Comparison of ENCODE assay signal across 9 cellular contexts in the genomic region with DNA sequence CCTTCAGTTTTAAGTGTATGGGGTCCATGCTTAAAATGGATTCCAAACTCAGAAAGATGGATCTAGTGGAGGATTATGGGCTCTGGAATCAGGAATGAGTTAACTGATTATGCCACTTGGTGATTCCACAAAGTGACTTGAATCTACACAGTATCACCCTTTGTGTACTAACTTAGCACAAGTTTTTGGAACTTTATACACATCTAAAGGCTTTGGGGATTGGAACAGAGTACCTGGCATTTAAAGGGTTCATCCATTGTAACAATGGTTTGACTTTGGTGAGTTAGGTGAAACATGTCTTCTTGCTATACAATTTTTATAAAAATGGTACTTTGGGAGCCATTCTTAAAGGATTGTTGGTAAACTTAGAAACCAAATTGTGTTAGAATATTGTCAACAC. TPM values are rescaled to one million over a fixed set of nuclear protein-coding genes. Genes with fewer than 3 reads are reported as not detected.
DNase-seq lines count a peak whose midpoint lies in the region; ATAC-seq, FAIRE-seq and TF ChIP-seq lines count a peak whose summit lies in the region.
"Had no signal": no experiment of that assay in that cellular context is flagged by ENCODE, and none has a peak within 500 bp of the region (broad histone marks: within the 10 kb centered on the region; RNA-seq: fewer than 3 reads in every experiment).

No MANE protein-coding gene starts in this region.

- H3K9me3 ChIP-seq in K562 (replicated peaks; ENCODE audit: control insufficient read depth, insufficient read depth, low read depth, low read length) (no peaks in the 10 kb centered on the region), lung (ENCODE audit: control insufficient read depth in 2 of 2, insufficient read depth in 1 of 2, low read length in 1 of 2) (no peaks in the 10 kb centered on the region), upper lobe of right lung (no peaks in the 10 kb centered on the region)

- peak overlapping the region; percentile 96 for H3K4me2 ChIP-seq in K562 (ENCODE audit: insufficient read depth, low read length)

- no peaks in the 10 kb centered on the region for H3K27me3 Mint-ChIP-seq in activated naive CD4-positive, alpha-beta T cell treated with anti-CD3 and anti-CD28 coated beads, Interleukin-2, amount 10 ng/mL, durations not matched to agents 7 days and 5 days

- H3K4me1 ChIP-seq in K562 (replicated peaks in 1 of 2; ENCODE audit: control insufficient read depth in 2 of 2, insufficient read depth in 2 of 2, low read length in 2 of 2) = no peaks in the 10 kb centered on the region; a peak in 3 of 5 replicates
- H3K4me1 ChIP-seq in lung (ENCODE audit: control insufficient read depth in 2 of 2, insufficient read depth in 2 of 2, low read length in 2 of 2) = peaks cover 0 to 12% of the 10 kb centered on the region in 2 donors
- H3K4me1 ChIP-seq in upper lobe of right lung = peaks cover 29% of the 10 kb centered on the region

- ATAC-seq in K562 (no peak), lung (ENCODE audit: insufficient read depth, low FRiP score) (no peak), upper lobe of right lung (no peak), GM18868 (IDR thresholded peaks at IDR 0.05; ENCODE audit: unreplicated experiment) (no peak)

- H3K4me3 ChIP-seq in K562 = peak overlapping the region; percentile 98
- H3K4me3 ChIP-seq in lung = peak overlapping the region; percentile 99
- H3K4me3 ChIP-seq in upper lobe of right lung = peak overlapping the region; percentile 94

- H3K9ac ChIP-seq in K562 (ENCODE audit: insufficient read depth in 1 of 2, low read depth in 2 of 2, low read length in 2 of 2) = peak overlapping the region; percentile 98 to 100; a peak in 3 of 4 replicates

- in situ Hi-C loops in K562 (cut with MboI) = no loop called here

- H3K27ac ChIP-seq in K562 (ENCODE audit: extremely low read depth, low read depth, low read length) (peak overlapping the region; percentile 99), lung (ENCODE audit: low read depth in 1 of 2, low read length in 1 of 2) (peak overlapping the region in 1 of 2 donors; percentile 92), upper lobe of right lung (peak overlapping the region; percentile 99)

- no peaks in the 10 kb centered on the region for H3K9me1 ChIP-seq in K562 (ENCODE audit: control insufficient read depth, insufficient read depth, low read length)

- CTCF ChIA-PET in activated naive CD4-positive, alpha-beta T cell treated with anti-CD3 and anti-CD28 coated beads, Interleukin-2, amount 10 ng/mL, durations not matched to agents 7 days and 5 days (lab: Charles Lee) = interaction anchor here (1.1 kb wide), 1 partner anchor 87 kb away, joined by 4 read pairs; no protein-coding TSS in a partner anchor
- CTCF ChIA-PET in K562 (lab: Yijun Ruan, JAX; ENCODE audit: low intra/inter-chr PET ratio) = no interaction called here

- H3K9me3 Mint-ChIP-seq in activated naive CD4-positive, alpha-beta T cell treated with anti-CD3 and anti-CD28 coated beads, Interleukin-2, amount 10 ng/mL, durations not matched to agents 7 days and 5 days = no peaks in the 10 kb centered on the region

- FAIRE-seq in K562 (lab: Jason Lieb, UNC) (no peak), H54 (lab: Jason Lieb, UNC) (no peak)

- H3K4me3 Mint-ChIP-seq in activated naive CD4-positive, alpha-beta T cell treated with anti-CD3 and anti-CD28 coated beads, Interleukin-2, amount 10 ng/mL, durations not matched to agents 7 days and 5 days = peak overlapping the region; percentile 96

- no peak for DNase-seq in activated naive CD4-positive, alpha-beta T cell treated with anti-CD3 and anti-CD28 coated beads, Interleukin-2, amount 10 ng/mL, durations not matched to agents 7 days and 5 days
- no peak for DNase-seq in activated naive CD4-positive, alpha-beta T cell (lab: John Stamatoyannopoulos, UW)
- DNase-seq in K562 (ENCODE audit: extremely low read depth in 1 of 4, low spot score in 3 of 4) (no peak), lung (ENCODE audit: low spot score) (no peak), upper lobe of right lung (no peak), H54 (ENCODE audit: insufficient read length, low spot score) (no peak), NCI-H1105 treated with DMSO at 0.1 percent for 48 hours (lab: John Stamatoyannopoulos, UW) (no peak)
- DNase-seq: NCI-H1436 had no signal

- H3K4me1 Mint-ChIP-seq in activated naive CD4-positive, alpha-beta T cell treated with anti-CD3 and anti-CD28 coated beads, Interleukin-2, amount 10 ng/mL, durations not matched to agents 7 days and 5 days = peaks cover 44% of the 10 kb centered on the region

- POLR2A ChIA-PET in K562 (lab: Yijun Ruan, JAX) = interaction anchor here (0.7 to 0.8 kb wide), 4 partner anchors 10 to 186 kb away, joined by 3 to 5 read pairs (median 4); a partner anchor contains a TSS

- H4K20me1 ChIP-seq in K562 (replicated peaks; ENCODE audit: control insufficient read depth, insufficient read depth, low read length) = peaks cover 5% of the 10 kb centered on the region; the same call in 1 of the 2 replicates

- no peak for TF ChIP-seq EP300 in K562 (IDR thresholded peaks at IDR 0.05; ENCODE audit: low read length)

- peaks cover 43% of the 10 kb centered on the region for H3K36me3 Mint-ChIP-seq in activated naive CD4-positive, alpha-beta T cell treated with anti-CD3 and anti-CD28 coated beads, Interleukin-2, amount 10 ng/mL, durations not matched to agents 7 days and 5 days

- no peak for TF ChIP-seq CTCF in K562 (IDR thresholded peaks at IDR 0.05 in 2 of 3, conservative IDR thresholded peaks at IDR 0.05 in 1 of 3; ENCODE audit: insufficient read depth in 2 of 3, low read depth in 1 of 3, low read length in 3 of 3)
- no peak for TF ChIP-seq CTCF in lung (IDR thresholded peaks at IDR 0.05; ENCODE audit: control extremely low read depth, extremely low read depth)
- no peak for TF ChIP-seq CTCF in upper lobe of right lung (IDR thresholded peaks at IDR 0.05)

- no TSS peak for BruUV-seq in K562 (replicated peaks; lab: Mats Ljungman, UMichigan)

- intact Hi-C loops in K562 (cut with micrococcal nuclease) = no loop called here
- intact Hi-C loops in upper lobe of right lung (cut with DNase I) = no loop called here

- H3K79me2 ChIP-seq in K562 (ENCODE audit: control insufficient read depth, insufficient read depth, low read length) = peaks cover 62% of the 10 kb centered on the region

- H2AFZ ChIP-seq in K562 (ENCODE audit: low read depth, low read length) = no peak overlapping the region

- H3K36me3 ChIP-seq in K562 (ENCODE audit: control insufficient read depth, insufficient read depth, low read length) = peaks cover 60% of the 10 kb centered on the region
- peaks cover 10 to 11% of the 10 kb centered on the region in 2 donors for H3K36me3 ChIP-seq in lung (ENCODE audit: control insufficient read depth in 2 of 2, insufficient read depth in 2 of 2, low read length in 2 of 2)
- peaks cover 40% of the 10 kb centered on the region for H3K36me3 ChIP-seq in upper lobe of right lung

- TF ChIP-seq POLR2A in K562 (conservative IDR thresholded peaks at IDR 0.05) (no peak), H54 (IDR thresholded peaks at IDR 0.05; ENCODE audit: low read depth, low read length) (no peak)

- H3K27me3 ChIP-seq in K562 (ENCODE audit: control insufficient read depth in 2 of 2, insufficient read depth in 2 of 2, low read length in 2 of 2) = no peaks in the 10 kb centered on the region
- H3K27me3 ChIP-seq in lung (ENCODE audit: control insufficient read depth, insufficient read depth) = no peaks in the 10 kb centered on the region
- no peaks in the 10 kb centered on the region for H3K27me3 ChIP-seq in upper lobe of right lung

- H3K27ac Mint-ChIP-seq in activated naive CD4-positive, alpha-beta T cell treated with anti-CD3 and anti-CD28 coated beads, Interleukin-2, amount 10 ng/mL, durations not matched to agents 7 days and 5 days = peak overlapping the region; percentile 99

- TF ChIP-seq RAD21 in K562 (CRISPR knock-in tag; conservative IDR thresholded peaks at IDR 0.05 in 1 of 2, IDR thresholded peaks at IDR 0.05 in 1 of 2) = no peak

RNA-seq across cellular contexts. Expression of a gene that starts 1.1 kb away (rescaled TPM):
- 116 and 190 TPM in 2 replicates for total RNA-seq in K562 (2011; cell fraction: chromatin; rRNA removed; ENCODE audit: low replicate concordance)
- total RNA-seq in K562 (2011; cell fraction: nucleolus; rRNA removed) = 265 and 279 TPM in 2 replicates
- 405 and 605 TPM in 2 replicates for total RNA-seq in K562 (2011; cell fraction: nucleoplasm; rRNA removed)
- 622 and 852 TPM in 2 replicates for total RNA-seq in K562 (2014; rRNA removed)
- total RNA-seq in K562 (2014; rRNA removed; fragmentation: Illumina TruSeq; extraction: Trizol) = 2,222 and 2,441 TPM in 2 replicates
- total RNA-seq in K562 (2015; rRNA removed; fragmentation: Illumina TruSeq; extraction: Trizol) = 2,046 and 2,206 TPM in 2 replicates
- 934 and 1,064 TPM in 2 replicates for total RNA-seq in K562 (2021)
- 1,361 and 1,676 TPM in 2 replicates for polyA plus RNA-seq in K562 (2011; rRNA removed)
- polyA plus RNA-seq in K562 (2011; cell fraction: cytosol; rRNA removed) = 259 and 574 TPM in 2 replicates
- polyA plus RNA-seq in K562 (2011; cell fraction: nucleus; rRNA removed) = 235 and 462 TPM in 2 replicates
- 1,432 and 2,024 TPM in 2 replicates for polyA plus RNA-seq in K562 (2012)
- 1,618 and 2,053 TPM in 2 replicates for polyA plus RNA-seq in K562 (2014; fragmentation: Illumina TruSeq; extraction: Trizol)
- 1,000 to 10,000 TPM; 3,327 to 4,203 TPM for polyA plus RNA-seq in K562 (2014; fragmentation: Nextera tagmentation; extraction: Ambion mirVana)
- 1,075 and 1,122 TPM in 2 replicates for polyA plus RNA-seq in K562 (2014; rRNA removed)
- polyA minus RNA-seq in K562 (2011; rRNA and poly(A)+ RNA removed) = 292 and 325 TPM in 2 replicates
- 160 and 201 TPM in 2 replicates for polyA minus RNA-seq in K562 (2011; cell fraction: cytosol; rRNA and poly(A)+ RNA removed)
- polyA minus RNA-seq in K562 (2011; cell fraction: nucleus; rRNA and poly(A)+ RNA removed) = 137 and 395 TPM in 2 replicates
- total RNA-seq in lung = 1,000 to 10,000 TPM in 1 of 2 donors, 100 to 1,000 TPM in 1; 796 to 1,951 TPM
- polyA plus RNA-seq in lung = 100 to 1,000 TPM; 875 to 954 TPM
- total RNA-seq in upper lobe of right lung = 806 TPM

RNA-seq across cellular contexts. Expression of a gene that starts 18.2 kb away (rescaled TPM):
- 1.3 and 1.5 TPM in 2 replicates for total RNA-seq in K562 (2011; cell fraction: chromatin; rRNA removed; ENCODE audit: low replicate concordance)
- 0.67 and 1.3 TPM in 2 replicates for total RNA-seq in K562 (2011; cell fraction: nucleolus; rRNA removed)
- 0.76 and 1.1 TPM in 2 replicates for total RNA-seq in K562 (2011; cell fraction: nucleoplasm; rRNA removed)
- total RNA-seq in K562 (2014; rRNA removed) = 2.1 and 2.4 TPM in 2 replicates
- total RNA-seq in K562 (2014; rRNA removed; fragmentation: Illumina TruSeq; extraction: Trizol) = 0.98 and 1.6 TPM in 2 replicates
- total RNA-seq in K562 (2015; rRNA removed; fragmentation: Illumina TruSeq; extraction: Trizol) = 0.80 and 0.87 TPM in 2 replicates
- 1.5 and 1.6 TPM in 2 replicates for total RNA-seq in K562 (2021)
- polyA plus RNA-seq in K562 (2011; rRNA removed) = 1.7 and 1.9 TPM in 2 replicates
- polyA plus RNA-seq in K562 (2011; cell fraction: cytosol; rRNA removed) = 1.1 and 3.8 TPM in 2 replicates
- polyA plus RNA-seq in K562 (2011; cell fraction: nucleus; rRNA removed) = 1.5 and 1.8 TPM in 2 replicates
- polyA plus RNA-seq in K562 (2012) = 0.66 and 0.82 TPM in 2 replicates
- polyA plus RNA-seq in K562 (2014; fragmentation: Illumina TruSeq; extraction: Trizol) = 1.9 and 2.2 TPM in 2 replicates
- polyA plus RNA-seq in K562 (2014; fragmentation: Nextera tagmentation; extraction: Ambion mirVana) = under 1 TPM in 1 of 2 experiments, not detected in 1; 0.11 TPM
- 1.2 and 1.3 TPM in 2 replicates for polyA plus RNA-seq in K562 (2014; rRNA removed)
- polyA minus RNA-seq in K562 (2011; rRNA and poly(A)+ RNA removed) = 1.5 and 5.9 TPM in 2 replicates
- polyA minus RNA-seq in K562 (2011; cell fraction: cytosol; rRNA and poly(A)+ RNA removed) = 1.3 and 1.5 TPM in 2 replicates
- polyA minus RNA-seq in K562 (2011; cell fraction: nucleus; rRNA and poly(A)+ RNA removed) = 0.89 and 1.2 TPM in 2 replicates
- total RNA-seq in lung = 10 to 100 TPM; 12.1 to 15.4 TPM
- polyA plus RNA-seq in lung = 10 to 100 TPM; 15.1 to 31.5 TPM
- 25.6 TPM for total RNA-seq in upper lobe of right lung
